ENCODE assay signal across 2 cellular contexts in genomic region chr1:32963746-32964460, GRCh38.
A peak's percentile ranks its signal among the peaks of the same experiment; 100 is the strongest.
TF ChIP-seq lines count a peak whose summit lies in the region.

No MANE protein-coding gene starts in this region.

TF ChIP-seq in Ishikawa, 13 proteins besides CTCF, POLR2A, EP300 and RAD21 (continued from another document):
- TF ChIP-seq REST (IDR thresholded peaks at IDR 0.05; ENCODE audit: low read depth) (peak; percentile 62), YY1 (IDR thresholded peaks at IDR 0.05; ENCODE audit: low read depth) (no peak), MAX (IDR thresholded peaks at IDR 0.05) (peak; percentile 3; the same call in 1 of the 2 replicates), EGR1 (IDR thresholded peaks at IDR 0.05) (peak; percentile 72; the same call in 1 of the 2 replicates), ZBTB7A (IDR thresholded peaks at IDR 0.05; ENCODE audit: low read depth) (peak; percentile 53; the same call in 1 of the 2 replicates)

TF ChIP-seq in GM12878, 131 proteins besides CTCF, POLR2A, EP300 and RAD21 (continued from another document and continues in another):
- TF ChIP-seq IRF3 (IDR thresholded peaks at IDR 0.05) (no peak), ZBED1 (IDR thresholded peaks at IDR 0.05; ENCODE audit: borderline replicate concordance) (no peak), MLLT1 (IDR thresholded peaks at IDR 0.05) (peak; percentile 83; the same call in 1 of the 2 replicates), SUZ12 (IDR thresholded peaks at IDR 0.05; ENCODE audit: unreplicated experiment) (no peak), PBX3 (IDR thresholded peaks at IDR 0.05; ENCODE audit: insufficient replicate concordance, low read depth, low read length) (peak; percentile 0), CHD2 (IDR thresholded peaks at IDR 0.05; ENCODE audit: borderline replicate concordance, low read depth, low read length) (peak; percentile 13; the same call in 1 of the 2 replicates), MXI1 (IDR thresholded peaks at IDR 0.05; ENCODE audit: low read depth, low read length) (no peak), RB1 (IDR thresholded peaks at IDR 0.05; ENCODE audit: borderline replicate concordance) (no peak), REST (IDR thresholded peaks at IDR 0.05; ENCODE audit: low read depth, low read length) (peak; percentile 56; the same call in 1 of the 2 replicates), IKZF1 (conservative IDR thresholded peaks at IDR 0.05) (peak; percentile 58), SIN3A (IDR thresholded peaks at IDR 0.05; ENCODE audit: low read depth, low read length) (0 out of 2 replicates have a peak, but pooled peaks have one; percentile 19), PRDM15 (CRISPR knock-in tag; IDR thresholded peaks at IDR 0.05) (no peak), ATF7 (IDR thresholded peaks at IDR 0.05; ENCODE audit: low read depth) (peak; percentile 67), LARP7 (IDR thresholded peaks at IDR 0.05) (peak; percentile 91), E2F8 (IDR thresholded peaks at IDR 0.05; ENCODE audit: low read depth, partially characterized antibody) (no peak), ZBTB40 (IDR thresholded peaks at IDR 0.05; ENCODE audit: borderline replicate concordance) (no peak; the same call in 1 of the 2 replicates), STAT1 (conservative IDR thresholded peaks at IDR 0.05) (no peak), RFX5 (IDR thresholded peaks at IDR 0.05; ENCODE audit: low read depth, low read length) (no peak), SUPT20H (IDR thresholded peaks at IDR 0.05; ENCODE audit: borderline replicate concordance, control insufficient read depth, low read depth, low read length) (no peak), RELB (IDR thresholded peaks at IDR 0.05; ENCODE audit: low read depth) (peak; percentile 56; the same call in 1 of the 2 replicates), POLR2AphosphoS5 (IDR thresholded peaks at IDR 0.05; ENCODE audit: low read length) (no peak), BRCA1 (IDR thresholded peaks at IDR 0.05; ENCODE audit: low read depth, low read length) (no peak), RUNX3 (IDR thresholded peaks at IDR 0.05; ENCODE audit: low read length) (peak; percentile 62), NR2C1 (IDR thresholded peaks at IDR 0.05) (no peak), ZNF207 (IDR thresholded peaks at IDR 0.05; ENCODE audit: borderline replicate concordance) (peak; percentile 67; the same call in 1 of the 2 replicates), TARDBP (IDR thresholded peaks at IDR 0.05; ENCODE audit: borderline replicate concordance) (no peak), PAX8 (IDR thresholded peaks at IDR 0.05) (no peak), EGR1 (IDR thresholded peaks at IDR 0.05; ENCODE audit: borderline replicate concordance in 1 of 2, low read depth in 2 of 2, low read length in 2 of 2) (peak in 1 of 2 experiments; percentile 82; a peak in 1 of 3 replicates), NR2C2 (IDR thresholded peaks at IDR 0.05; ENCODE audit: borderline replicate concordance, control insufficient read depth, insufficient read length, low read depth) (no peak), NFYA (IDR thresholded peaks at IDR 0.05; ENCODE audit: borderline replicate concordance, low read depth, low read length) (no peak), BACH1 (IDR thresholded peaks at IDR 0.05; ENCODE audit: borderline replicate concordance) (peak; percentile 85), ZNF384 (IDR thresholded peaks at IDR 0.05; ENCODE audit: borderline replicate concordance, low read depth, low read length) (peak; percentile 27; the same call in 1 of the 2 replicates), NR2F1 (conservative IDR thresholded peaks at IDR 0.05) (peak; percentile 56), KLF5 (IDR thresholded peaks at IDR 0.05; ENCODE audit: partially characterized antibody) (no peak), FOXK2 (IDR thresholded peaks at IDR 0.05) (no peak), GABPA (IDR thresholded peaks at IDR 0.05; ENCODE audit: low read depth) (no peak), PAX5 (IDR thresholded peaks at IDR 0.05; ENCODE audit: borderline replicate concordance, low read depth, low read length) (0 out of 2 replicates have a peak, but pooled peaks have one; percentile 47), ZSCAN29 (IDR thresholded peaks at IDR 0.05) (no peak), FOXM1 (IDR thresholded peaks at IDR 0.05; ENCODE audit: low read depth, low read length) (no peak), GATAD2B (conservative IDR thresholded peaks at IDR 0.05; ENCODE audit: low read depth) (peak; percentile 59)
